ENCODE assay signal across 1 cellular context in genomic region chr2:172693037-172693436, GRCh38.
TF ChIP-seq lines count a peak whose summit lies in the region.

No MANE protein-coding gene starts in this region.

TF ChIP-seq in HEK293, 187 proteins besides CTCF, POLR2A, EP300 and RAD21 (continued from another document):
- TF ChIP-seq PRDM6 (tag by site-specific recombination; IDR thresholded peaks at IDR 0.05) (peak; percentile 65; the same call in 1 of the 2 replicates), SP7 (tag by site-specific recombination; IDR thresholded peaks at IDR 0.05) (peak; percentile 74), ZNF394 (tag by site-specific recombination; IDR thresholded peaks at IDR 0.05; ENCODE audit: borderline replicate concordance) (peak; percentile 66; the same call in 1 of the 2 replicates), ZNF391 (tag by site-specific recombination; IDR thresholded peaks at IDR 0.05; ENCODE audit: borderline replicate concordance, low read depth) (no peak), ZNF629 (tag by site-specific recombination; IDR thresholded peaks at IDR 0.05) (peak; percentile 84), ZNF341 (tag by site-specific recombination; IDR thresholded peaks at IDR 0.05; ENCODE audit: low read depth) (0 out of 2 replicates have a peak, but pooled peaks have one; percentile 31), ZNF768 (tag by site-specific recombination; IDR thresholded peaks at IDR 0.05) (no peak), ZBTB44 (tag by site-specific recombination; IDR thresholded peaks at IDR 0.05) (0 out of 2 replicates have a peak, but pooled peaks have one; percentile 22), ZBTB21 (tag by site-specific recombination; IDR thresholded peaks at IDR 0.05) (0 out of 2 replicates have a peak, but pooled peaks have one; percentile 28), ZFHX2 (tag by site-specific recombination; conservative IDR thresholded peaks at IDR 0.05) (peak; percentile 42; the same call in 1 of the 2 replicates), ZNF660 (tag by site-specific recombination; IDR thresholded peaks at IDR 0.05) (peak; percentile 73; the same call in 1 of the 2 replicates), PRDM1 (tag by site-specific recombination; IDR thresholded peaks at IDR 0.05) (0 out of 2 replicates have a peak, but pooled peaks have one; percentile 27), TSHZ1 (tag by site-specific recombination; IDR thresholded peaks at IDR 0.05; ENCODE audit: borderline replicate concordance) (peak; percentile 69; the same call in 1 of the 2 replicates), ZNF10 (tag by site-specific recombination; IDR thresholded peaks at IDR 0.05) (0 out of 2 replicates have a peak, but pooled peaks have one; percentile 17), HOXD13 (CRISPR knock-in tag; IDR thresholded peaks at IDR 0.05; ENCODE audit: borderline replicate concordance) (peak; percentile 67; the same call in 1 of the 2 replicates), ZNF274 (IDR thresholded peaks at IDR 0.05; ENCODE audit: low read length) (no peak), ZNF274 (tag by site-specific recombination; IDR thresholded peaks at IDR 0.05; ENCODE audit: borderline replicate concordance) (no peak), IKZF3 (tag by site-specific recombination; IDR thresholded peaks at IDR 0.05) (peak; percentile 52; the same call in 1 of the 2 replicates), BCL6B (tag by site-specific recombination; IDR thresholded peaks at IDR 0.05) (no peak), ZNF600 (tag by site-specific recombination; IDR thresholded peaks at IDR 0.05) (peak; percentile 81), PRDM10 (tag by site-specific recombination; IDR thresholded peaks at IDR 0.05) (peak; percentile 93), GLIS2 (tag by site-specific recombination; IDR thresholded peaks at IDR 0.05) (peak; percentile 42), KLF17 (tag by site-specific recombination; IDR thresholded peaks at IDR 0.05) (peak; percentile 59), GLIS1 (tag by site-specific recombination; IDR thresholded peaks at IDR 0.05) (peak; percentile 53), ZNF514 (tag by site-specific recombination; IDR thresholded peaks at IDR 0.05) (no peak)
